In genomic region chr5:132867046-132867451, GRCh38 we compare ENCODE assay signal across 1 cellular context.
TF ChIP-seq lines count a peak whose summit lies in the region.

No MANE protein-coding gene starts in this region.

TF ChIP-seq in HCT116, 20 proteins besides CTCF, POLR2A, EP300 and RAD21 (continued from another document):
- no peak for TF ChIP-seq REST (IDR thresholded peaks at IDR 0.05; ENCODE audit: low read depth)
- no peak for TF ChIP-seq ZNF274 (IDR thresholded peaks at IDR 0.05; ENCODE audit: low read depth, low read length)
- TF ChIP-seq ELF1 (IDR thresholded peaks at IDR 0.05; ENCODE audit: borderline replicate concordance, low read depth) = no peak
- no peak for TF ChIP-seq EZH2phosphoT487 (IDR thresholded peaks at IDR 0.05; ENCODE audit: borderline replicate concordance)
- TF ChIP-seq ZBTB33 (IDR thresholded peaks at IDR 0.05; ENCODE audit: extremely low read depth, insufficient replicate concordance, low read length) = no peak
- no peak for TF ChIP-seq MAX (IDR thresholded peaks at IDR 0.05)
- no peak for TF ChIP-seq EGR1 (IDR thresholded peaks at IDR 0.05; ENCODE audit: low read depth)
- no peak for TF ChIP-seq CBX3 (IDR thresholded peaks at IDR 0.05; ENCODE audit: low read depth)
- TF ChIP-seq SIN3A (IDR thresholded peaks at IDR 0.05; ENCODE audit: low read depth) = no peak
- no peak for TF ChIP-seq SRF (IDR thresholded peaks at IDR 0.05; ENCODE audit: low read depth)
- TF ChIP-seq POLR2AphosphoS5 (IDR thresholded peaks at IDR 0.05; ENCODE audit: low read depth, low read length) = no peak
- TF ChIP-seq ZFX (IDR thresholded peaks at IDR 0.05) = no peak
- TF ChIP-seq CEBPB (IDR thresholded peaks at IDR 0.05; ENCODE audit: low read depth) = no peak
